In genomic region chr20:33732166-33732970, GRCh38 we compare ENCODE assay signal across 1 cellular context.
TF ChIP-seq lines count a peak whose summit lies in the region.

No MANE protein-coding gene starts in this region.

TF ChIP-seq in HepG2, 621 proteins besides CTCF, POLR2A, EP300 and RAD21 (continued from another document and continues in another):
- TF ChIP-seq ZHX2 (IDR thresholded peaks at IDR 0.05; ENCODE audit: low read depth) (no peak), ZHX2 (CRISPR knock-in tag; IDR thresholded peaks at IDR 0.05; ENCODE audit: borderline replicate concordance) (peak; percentile 82; the same call in 1 of the 2 replicates), CHD2 (IDR thresholded peaks at IDR 0.05; ENCODE audit: low read depth, low read length) (peak; percentile 48; the same call in 1 of the 2 replicates), ZBTB21 (CRISPR knock-in tag; IDR thresholded peaks at IDR 0.05) (0 out of 2 replicates have a peak, but pooled peaks have one; percentile 25), HOXD1 (CRISPR knock-in tag; IDR thresholded peaks at IDR 0.05) (no peak; the same call in 1 of the 2 replicates), SIN3B (IDR thresholded peaks at IDR 0.05; ENCODE audit: low read length) (no peak), PAWR (CRISPR knock-in tag; IDR thresholded peaks at IDR 0.05; ENCODE audit: borderline replicate concordance) (no peak), YEATS2 (CRISPR knock-in tag; IDR thresholded peaks at IDR 0.05; ENCODE audit: borderline replicate concordance) (peak; percentile 11; the same call in 1 of the 2 replicates), SSRP1 (CRISPR knock-in tag; IDR thresholded peaks at IDR 0.05) (no peak), TEAD2 (CRISPR knock-in tag; IDR thresholded peaks at IDR 0.05) (no peak), HMG20B (CRISPR knock-in tag; conservative IDR thresholded peaks at IDR 0.05) (no peak), HMGXB3 (CRISPR knock-in tag; IDR thresholded peaks at IDR 0.05; ENCODE audit: borderline replicate concordance) (peak; percentile 88; the same call in 1 of the 2 replicates), U2AF2 (IDR thresholded peaks at IDR 0.05; ENCODE audit: low read depth, low read length) (peak; percentile 48; the same call in 1 of the 2 replicates), SP1 (IDR thresholded peaks at IDR 0.05) (no peak), SP1 (CRISPR knock-in tag; IDR thresholded peaks at IDR 0.05) (no peak; the same call in 1 of the 2 replicates), ZNF121 (CRISPR knock-in tag; IDR thresholded peaks at IDR 0.05) (peak; percentile 44; the same call in 1 of the 2 replicates), THAP9 (CRISPR knock-in tag; IDR thresholded peaks at IDR 0.05; ENCODE audit: borderline replicate concordance) (peak; percentile 73), TERF1 (CRISPR knock-in tag; IDR thresholded peaks at IDR 0.05) (peak; percentile 79; the same call in 1 of the 2 replicates), PREB (CRISPR knock-in tag; IDR thresholded peaks at IDR 0.05) (no peak; the same call in none of the 2 replicates), ZNF30 (CRISPR knock-in tag; IDR thresholded peaks at IDR 0.05) (peak; percentile 69; the same call in 1 of the 2 replicates), ZNF687 (CRISPR knock-in tag; IDR thresholded peaks at IDR 0.05) (peak; percentile 94), THAP7 (CRISPR knock-in tag; IDR thresholded peaks at IDR 0.05) (peak; percentile 80; the same call in 1 of the 2 replicates), ZNF337 (CRISPR knock-in tag; IDR thresholded peaks at IDR 0.05; ENCODE audit: borderline replicate concordance, low read depth) (no peak), AHDC1 (CRISPR knock-in tag; IDR thresholded peaks at IDR 0.05; ENCODE audit: borderline replicate concordance) (0 out of 2 replicates have a peak, but pooled peaks have one; percentile 0)
